Comparison of ENCODE assay signal across 8 cellular contexts in the genomic region with DNA sequence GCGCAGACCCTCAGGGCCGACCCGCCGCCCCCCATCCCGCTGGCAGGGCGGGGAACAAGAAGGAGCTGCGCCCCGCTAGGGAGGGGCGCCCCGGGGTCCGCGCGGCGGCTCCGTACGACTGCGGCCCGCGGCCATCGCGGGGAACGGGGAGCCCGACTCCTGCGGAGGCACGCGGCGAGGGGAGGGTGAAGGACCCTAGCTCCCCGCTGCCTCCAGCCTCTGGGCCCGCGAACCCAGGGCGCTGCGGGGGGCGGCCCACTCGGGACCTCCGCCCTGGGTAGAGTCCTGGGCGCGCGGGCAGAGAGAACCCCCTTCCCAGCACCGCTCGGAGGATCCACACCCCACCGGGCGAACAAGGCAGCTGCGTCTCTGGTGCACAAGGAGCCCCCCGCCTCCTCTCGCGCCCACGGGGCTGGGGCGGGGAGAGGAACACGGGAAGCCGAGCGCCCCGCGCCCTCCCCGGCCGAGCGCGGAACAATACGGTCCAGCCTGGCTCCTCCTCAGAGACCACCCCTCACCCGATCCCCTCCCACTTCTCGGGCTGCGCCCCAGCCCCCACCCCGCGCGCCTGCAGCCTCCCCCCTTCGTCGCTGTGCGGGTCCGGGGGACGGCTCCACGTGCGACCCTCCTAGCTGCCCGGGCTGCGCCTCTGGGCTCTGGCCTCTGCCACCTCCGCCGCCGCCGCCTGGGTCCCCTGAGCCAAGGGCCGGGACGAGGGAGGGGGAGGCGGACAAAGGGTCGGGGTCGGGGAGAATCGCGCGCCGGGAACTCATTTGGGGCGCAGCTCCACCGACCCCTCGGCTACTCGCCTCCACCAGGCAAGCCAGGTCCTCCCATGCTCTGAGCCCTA. TPM values are rescaled to one million over a fixed set of nuclear protein-coding genes. Genes with fewer than 3 reads are reported as not detected.
DNase-seq lines count a peak whose midpoint lies in the region; ATAC-seq and TF ChIP-seq lines count a peak whose summit lies in the region.

A gene with protein sequence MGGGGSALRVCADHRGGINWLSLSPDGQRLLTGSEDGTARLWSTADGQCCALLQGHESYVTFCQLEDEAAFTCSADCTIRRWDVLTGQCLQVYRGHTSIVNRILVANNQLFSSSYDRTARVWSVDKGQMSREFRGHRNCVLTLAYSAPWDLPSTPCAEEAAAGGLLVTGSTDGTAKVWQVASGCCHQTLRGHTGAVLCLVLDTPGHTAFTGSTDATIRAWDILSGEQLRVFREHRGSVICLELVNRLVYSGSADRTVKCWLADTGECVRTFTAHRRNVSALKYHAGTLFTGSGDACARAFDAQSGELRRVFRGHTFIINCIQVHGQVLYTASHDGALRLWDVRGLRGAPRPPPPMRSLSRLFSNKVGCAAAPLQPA (minus strand): TSS at position 484 of the 850 bp plus-strand sequence. CDS start 449 bp downstream, at position 35.

- peak within 1 kb of the TSS; percentile 80 for H3K27ac ChIP-seq in cardiac muscle cell
- H3K27ac ChIP-seq in cingulate gyrus (ENCODE audit: low read depth, low read length): peak within 1 kb of the TSS; percentile 19
- no peak within 1 kb of the TSS for H3K27ac ChIP-seq in muscle layer of colon (ENCODE audit: low read depth, low read length)

- H3K4me3 ChIP-seq in cardiac muscle cell: peak within 1 kb of the TSS; percentile 62
- peak within 1 kb of the TSS; percentile 43 to 62 for H3K4me3 ChIP-seq in muscle layer of colon (ENCODE audit: low read depth in 1 of 2, low read length in 2 of 2)

- H3K27me3 ChIP-seq in cardiac muscle cell: no peaks in the 10 kb centered on the region
- H3K27me3 ChIP-seq in muscle layer of colon (ENCODE audit: control insufficient read depth in 1 of 2, insufficient read depth in 2 of 2, low read length in 2 of 2): peaks cover 6 to 33% of the 10 kb centered on the region in 2 donors

- TF ChIP-seq CTCF in cardiac muscle cell (IDR thresholded peaks at IDR 0.05; ENCODE audit: low read depth, low read length): no peak

- H3K9me3 ChIP-seq in cardiac muscle cell (ENCODE audit: low read depth): no peaks in the 10 kb centered on the region
- no peaks in the 10 kb centered on the region for H3K9me3 ChIP-seq in muscle layer of colon (ENCODE audit: low read length)

- no peak within 1 kb of the TSS for H3K9ac ChIP-seq in muscle layer of colon (ENCODE audit: low read length)

- ATAC-seq in GM21786 (IDR thresholded peaks at IDR 0.05; ENCODE audit: unreplicated experiment): no peak
- ATAC-seq in HG02759 (IDR thresholded peaks at IDR 0.05; ENCODE audit: unreplicated experiment): no peak
- no peak for ATAC-seq in HG03039 (IDR thresholded peaks at IDR 0.05; ENCODE audit: unreplicated experiment)

- intact Hi-C loops in cardiac septum (cut with DNase I): no loop called here

- H3K4me1 ChIP-seq in cardiac muscle cell (ENCODE audit: low read depth) (peaks cover 4% of the 10 kb centered on the region), muscle layer of colon (ENCODE audit: insufficient read depth, low read length) (no peaks in the 10 kb centered on the region)

- no peaks in the 10 kb centered on the region for H3K36me3 ChIP-seq in cardiac muscle cell
- H3K36me3 ChIP-seq in muscle layer of colon (ENCODE audit: insufficient read depth, low read length): no peaks in the 10 kb centered on the region

- DNase-seq in cardiac muscle cell (ENCODE audit: low read depth in 1 of 2, low spot score in 1 of 2) (peak; percentile 65 to 77), cardiac septum (ENCODE audit: low spot score) (no peak)
- DNase-seq in stimulated activated CD4-positive, alpha-beta T cell treated with anti-CD3 and anti-CD28 coated beads, Interleukin-2, amount 100 ng/mL, for 24 hours: no peak

RNA-seq across cellular contexts. Expression of the gene that starts here (rescaled TPM):
- 71.8 and 130 TPM in 2 replicates for total RNA-seq in cardiac muscle cell
- 58.8 and 87.0 TPM in 2 replicates for polyA plus RNA-seq in cardiac muscle cell
- not detected for total RNA-seq in cardiac septum

Comparison
In these comparisons a context has a peak if more than half of its experiments do, and no peak if none do; other contexts are left out.
1. RNA of the gene that starts here (total RNA-seq): 71.8 to 130 TPM in cardiac muscle cell; not detected in cardiac septum (single experiment); every median in the first group is over 10 times any median in the second.
2. DNase-seq: peak in cardiac muscle cell (2 of 2); none in cardiac septum (single experiment) and stimulated activated CD4-positive, alpha-beta T cell treated with anti-CD3 and anti-CD28 coated beads, Interleukin-2, amount 100 ng/mL, for 24 hours (0 of 2).